ENCODE assay signal across 1 cellular context in genomic region chr2:41764919-41765318, GRCh38.
TF ChIP-seq lines count a peak whose summit lies in the region.

No MANE protein-coding gene starts in this region.

TF ChIP-seq in GM12878, 131 proteins besides CTCF, POLR2A, EP300 and RAD21:
- TF ChIP-seq CUX1 (IDR thresholded peaks at IDR 0.05; ENCODE audit: insufficient replicate concordance, low read depth, low read length) (no peak), GABPA (IDR thresholded peaks at IDR 0.05; ENCODE audit: low read depth) (no peak), MAX (IDR thresholded peaks at IDR 0.05; ENCODE audit: low read depth, low read length) (no peak), E2F8 (IDR thresholded peaks at IDR 0.05; ENCODE audit: low read depth, partially characterized antibody) (no peak), E2F4 (IDR thresholded peaks at IDR 0.05; ENCODE audit: low read depth, low read length) (no peak), RELA (IDR thresholded peaks at IDR 0.05; ENCODE audit: borderline replicate concordance, partially characterized antibody) (no peak), EED (IDR thresholded peaks at IDR 0.05; ENCODE audit: low read depth) (no peak), SUPT20H (IDR thresholded peaks at IDR 0.05; ENCODE audit: borderline replicate concordance, control insufficient read depth, low read depth, low read length) (no peak), FOS (IDR thresholded peaks at IDR 0.05; ENCODE audit: borderline replicate concordance, extremely low read depth, insufficient read length) (no peak), RFX5 (IDR thresholded peaks at IDR 0.05; ENCODE audit: low read depth, low read length) (no peak), TAF1 (IDR thresholded peaks at IDR 0.05; ENCODE audit: borderline replicate concordance, low read depth, low read length) (no peak), KDM1A (IDR thresholded peaks at IDR 0.05; ENCODE audit: borderline replicate concordance) (no peak), HDGF (IDR thresholded peaks at IDR 0.05) (no peak), CHD4 (IDR thresholded peaks at IDR 0.05) (no peak), IRF5 (IDR thresholded peaks at IDR 0.05; ENCODE audit: borderline replicate concordance) (no peak), ZBTB40 (IDR thresholded peaks at IDR 0.05; ENCODE audit: borderline replicate concordance) (no peak)
